In genomic region chr22:48004038-48004437, GRCh38 we compare ENCODE assay signal across 23 cellular contexts.
"Had no signal": no experiment of that assay in that cellular context is flagged by ENCODE, and none has a peak within 500 bp of the region (broad histone marks: within the 10 kb centered on the region; RNA-seq: fewer than 3 reads in every experiment).

No MANE protein-coding gene starts in this region.

- H3K4me3 Mint-ChIP-seq: activated CD4-positive, alpha-beta memory T cell treated with anti-CD3 and anti-CD28 coated beads for 36 hours; activated naive CD8-positive, alpha-beta T cell treated with anti-CD3 and anti-CD28 coated beads, Interleukin-2, amount 50 U/mL, for 24 hours; activated T-helper 17 cell treated with anti-CD3 and anti-CD28 coated beads, Interleukin-2, amount 50 U/mL, for 72 hours; brain; nephron progenitor cell had no signal

- H3K27ac Mint-ChIP-seq: activated CD4-positive, alpha-beta memory T cell treated with anti-CD3 and anti-CD28 coated beads for 36 hours; activated naive CD8-positive, alpha-beta T cell treated with anti-CD3 and anti-CD28 coated beads, Interleukin-2, amount 50 U/mL, for 24 hours; activated T-helper 17 cell treated with anti-CD3 and anti-CD28 coated beads, Interleukin-2, amount 50 U/mL, for 72 hours; brain; nephron progenitor cell had no signal

- ATAC-seq: activated naive CD8-positive, alpha-beta T cell treated with anti-CD3 and anti-CD28 coated beads, Interleukin-2, amount 50 U/mL, for 24 hours; activated T-helper 17 cell treated with anti-CD3 and anti-CD28 coated beads, Interleukin-2, amount 50 U/mL, for 72 hours; left colon had no signal

- H3K36me3 Mint-ChIP-seq: activated CD4-positive, alpha-beta memory T cell treated with anti-CD3 and anti-CD28 coated beads for 36 hours; brain had no signal

- H3K4me1 ChIP-seq: tibial artery, uterus had no signal

- H3K4me3 ChIP-seq: dorsolateral prefrontal cortex, lung, tibial artery, uterus had no signal

- H3K27ac ChIP-seq: dorsolateral prefrontal cortex, tibial artery, uterus, VCaP had no signal

- H3K36me3 ChIP-seq: tibial artery, uterus had no signal

- H3K9me3 Mint-ChIP-seq: activated CD4-positive, alpha-beta memory T cell treated with anti-CD3 and anti-CD28 coated beads for 36 hours; activated naive CD8-positive, alpha-beta T cell treated with anti-CD3 and anti-CD28 coated beads, Interleukin-2, amount 50 U/mL, for 24 hours; activated T-helper 17 cell treated with anti-CD3 and anti-CD28 coated beads, Interleukin-2, amount 50 U/mL, for 72 hours had no signal

- H3K27me3 ChIP-seq: dorsolateral prefrontal cortex, tibial artery, uterus had no signal

- H3K4me1 Mint-ChIP-seq: activated naive CD8-positive, alpha-beta T cell treated with anti-CD3 and anti-CD28 coated beads, Interleukin-2, amount 50 U/mL, for 24 hours; activated T-helper 17 cell treated with anti-CD3 and anti-CD28 coated beads, Interleukin-2, amount 50 U/mL, for 72 hours; nephron progenitor cell had no signal

- H3K27me3 Mint-ChIP-seq: activated naive CD8-positive, alpha-beta T cell treated with anti-CD3 and anti-CD28 coated beads, Interleukin-2, amount 50 U/mL, for 24 hours; activated T-helper 17 cell treated with anti-CD3 and anti-CD28 coated beads, Interleukin-2, amount 50 U/mL, for 72 hours had no signal

- H3K9me3 ChIP-seq: tibial artery, uterus had no signal

- DNase-seq: activated CD4-positive, alpha-beta memory T cell treated with anti-CD3 and anti-CD28 coated beads for 36 hours; activated naive CD4-positive, alpha-beta T cell; activated naive CD8-positive, alpha-beta T cell treated with anti-CD3 and anti-CD28 coated beads, Interleukin-2, amount 50 U/mL, for 24 hours; activated T-cell treated with anti-CD3 and anti-CD28 coated beads, Interleukin-2, amount 50 U/mL, for 1 hour; anterior cingulate cortex; caudate nucleus; dorsolateral prefrontal cortex; erythroblast; foreskin melanocyte; glutamatergic neuron; hippocampal formation; islet precursor cell; left colon; midbrain; nephron progenitor cell; stimulated activated naive CD4-positive, alpha-beta T cell; T-helper 2 cell; tibial artery; uterus had no signal
